ENCODE assay signal across 31 cellular contexts in the genomic region with DNA sequence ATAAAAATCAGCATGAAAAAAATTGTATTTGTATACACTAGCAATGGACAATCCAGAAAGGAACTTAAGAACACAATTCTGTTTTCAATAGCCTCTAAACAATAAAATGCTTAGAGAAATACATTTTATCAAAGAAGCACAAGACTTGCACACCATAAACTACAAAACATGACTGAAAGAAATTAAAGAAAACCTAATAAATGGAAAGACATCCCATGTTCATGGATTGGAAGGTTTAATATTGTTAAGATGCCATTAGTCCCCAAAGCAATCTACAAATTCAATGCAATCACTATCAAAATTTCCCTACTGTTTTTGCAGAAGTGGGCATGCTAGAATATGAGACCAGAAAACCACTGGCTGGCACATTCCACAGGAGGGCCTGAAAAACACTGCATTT.
A peak's percentile ranks its signal among the peaks of the same experiment; 100 is the strongest.
DNase-seq lines count a peak whose midpoint lies in the region; FAIRE-seq and TF ChIP-seq lines count a peak whose summit lies in the region.
"Had no signal": no experiment of that assay in that cellular context is flagged by ENCODE, and none has a peak within 500 bp of the region (broad histone marks: within the 10 kb centered on the region; RNA-seq: fewer than 3 reads in every experiment).

No MANE protein-coding gene starts in this region.

- H3K27ac ChIP-seq in HEK293 (ENCODE audit: extremely low read depth, low read depth, low read length) = no peak overlapping the region
- H3K27ac ChIP-seq: 22Rv1; A549; BLaER1; BLaER1 treated with 17β-estradiol and CSF1 and Interleukin-3, amounts not matched to agents 10 nM and 100 nM; C4-2B had no signal

- DNase-seq in NCI-H2227 (lab: John Stamatoyannopoulos, UW; ENCODE audit: unreplicated experiment) (no peak), T-helper 1 cell (no peak)
- DNase-seq: 8988T; ACHN; AML-193; BE2C; C1 segment of cervical spinal cord; Caco-2; Calu3; CD4-positive, alpha-beta memory T cell; CD4-positive, alpha-beta T cell; CD4-positive, CD25-positive, alpha-beta regulatory T cell; CD8-positive, alpha-beta memory T cell; CD8-positive, alpha-beta T cell; COR-L47; DMS 273 treated with DMSO at 0.1 percent for 48 hours; DMS153; DMS53; DMS79; DMS79 treated with DMSO at 0.1 percent for 48 hours; DND-41; EL had no signal

- no peak overlapping the region for H3K4me3 ChIP-seq in HEK293 (ENCODE audit: low read depth, low read length)
- H3K4me3 ChIP-seq: A549; BLaER1; BLaER1 treated with 17β-estradiol and CSF1 and Interleukin-3, amounts not matched to agents 10 nM and 100 nM had no signal

- H3K36me3 ChIP-seq in HEK293 (ENCODE audit: control insufficient read depth in 2 of 2, insufficient read depth in 1 of 2, low read length in 2 of 2) = no peaks in the 10 kb centered on the region
- H3K36me3 ChIP-seq: BE2C; BLaER1; BLaER1 treated with 17β-estradiol and CSF1 and Interleukin-3, amounts not matched to agents 10 nM and 100 nM had no signal

- H3K4me1 ChIP-seq in HEK293 (ENCODE audit: control insufficient read depth, insufficient read depth, low read length) = no peaks in the 10 kb centered on the region
- H3K4me1 ChIP-seq: A549, BE2C, Caco-2 had no signal

- no peaks in the 10 kb centered on the region for H3K9me3 ChIP-seq in HEK293 (ENCODE audit: control insufficient read depth, insufficient read depth, low read depth, low read length)
- H3K9me3 ChIP-seq: BE2C had no signal

- CTCF ChIA-PET in HEK293 (lab: Yijun Ruan, JAX) = no interaction called here

- peak; percentile 53 for FAIRE-seq in TTC549 (lab: Jason Lieb, UNC)
- FAIRE-seq: A204.1, A549, D721Med had no signal

- TF ChIP-seq CTCF in HEK293 (tag by site-specific recombination; IDR thresholded peaks at IDR 0.05) = no peak

- POLR2A ChIA-PET in HEK293 (lab: Yijun Ruan, JAX) = no interaction called here

TF ChIP-seq in HEK293, 187 proteins besides CTCF, POLR2A, EP300 and RAD21:
- TF ChIP-seq ZNF677 (tag by site-specific recombination; IDR thresholded peaks at IDR 0.05) (no peak), ZNF423 (tag by site-specific recombination; IDR thresholded peaks at IDR 0.05) (no peak), ZNF223 (tag by site-specific recombination; IDR thresholded peaks at IDR 0.05) (no peak), SP7 (tag by site-specific recombination; IDR thresholded peaks at IDR 0.05) (no peak), ZNF248 (tag by site-specific recombination; IDR thresholded peaks at IDR 0.05) (peak; percentile 97), ZNF16 (tag by site-specific recombination; IDR thresholded peaks at IDR 0.05; ENCODE audit: low read depth) (no peak), ZNF48 (tag by site-specific recombination; IDR thresholded peaks at IDR 0.05) (no peak), ZNF555 (tag by site-specific recombination; conservative IDR thresholded peaks at IDR 0.05) (0 out of 2 replicates have a peak, but pooled peaks have one; percentile 1), ZNF791 (tag by site-specific recombination; IDR thresholded peaks at IDR 0.05) (no peak), ZNF549 (tag by site-specific recombination; IDR thresholded peaks at IDR 0.05) (no peak)
